ENCODE assay signal across 15 cellular contexts in genomic region chr5:177230660-177231059, GRCh38.
"Had no signal": no experiment of that assay in that cellular context is flagged by ENCODE, and none has a peak within 500 bp of the region (broad histone marks: within the 10 kb centered on the region; RNA-seq: fewer than 3 reads in every experiment).

No MANE protein-coding gene starts in this region.

- H3K27ac Mint-ChIP-seq: activated CD4-positive, alpha-beta T cell treated with anti-CD3 and anti-CD28 coated beads, Interleukin-2, amount 10 ng/mL, durations not matched to agents 24 days and 14 days had no signal

- H3K4me3 Mint-ChIP-seq: activated CD4-positive, alpha-beta T cell treated with anti-CD3 and anti-CD28 coated beads, Interleukin-2, amount 10 ng/mL, durations not matched to agents 24 days and 14 days had no signal

- ATAC-seq: naive thymus-derived CD8-positive, alpha-beta T cell; right cardiac atrium; stimulated activated naive CD8-positive, alpha-beta T cell treated with anti-CD3 and anti-CD28 coated beads, Interleukin-15, Interleukin-2, amounts not matched to agents 100 U/mL and 50 U/mL, for 24 hours had no signal

- H3K27me3 Mint-ChIP-seq: activated CD4-positive, alpha-beta T cell treated with anti-CD3 and anti-CD28 coated beads, Interleukin-2, amount 10 ng/mL, durations not matched to agents 24 days and 14 days; naive thymus-derived CD8-positive, alpha-beta T cell had no signal

- DNase-seq: activated CD4-positive, alpha-beta T cell treated with anti-CD3 and anti-CD28 coated beads, Interleukin-2, amount 10 ng/mL, durations not matched to agents 24 days and 14 days; activated CD4-positive, CD25-positive, alpha-beta regulatory T cell; activated CD8-positive, alpha-beta memory T cell treated with anti-CD3 and anti-CD28 coated beads, Interleukin-2, amount 50 U/mL, for 48 hours; activated naive CD4-positive, alpha-beta T cell treated with Interleukin-2 at 50 U/mL for 16 hours; esophagus squamous epithelium; left ventricle myocardium inferior; naive thymus-derived CD8-positive, alpha-beta T cell; right cardiac atrium; stimulated activated CD4-positive, alpha-beta T cell treated with anti-CD3 and anti-CD28 coated beads, Interleukin-4, amount 100 ng/mL, for 24 hours; stimulated activated naive CD8-positive, alpha-beta T cell treated with anti-CD3 and anti-CD28 coated beads, Interleukin-15, Interleukin-2, amounts not matched to agents 100 U/mL and 50 U/mL, for 24 hours; T-helper 2 cell; trophoblast cell had no signal

- H3K4me3 ChIP-seq: ascending aorta, esophagus squamous epithelium, left ventricle myocardium inferior, skin epidermis, suprapubic skin had no signal

- H3K27me3 ChIP-seq: ascending aorta, esophagus squamous epithelium, suprapubic skin had no signal

- H3K9me3 ChIP-seq: ascending aorta, esophagus squamous epithelium, left ventricle myocardium inferior, suprapubic skin had no signal

- H3K36me3 ChIP-seq: ascending aorta, suprapubic skin had no signal

- H3K9me3 Mint-ChIP-seq: activated CD4-positive, alpha-beta T cell treated with anti-CD3 and anti-CD28 coated beads, Interleukin-2, amount 10 ng/mL, durations not matched to agents 24 days and 14 days; naive thymus-derived CD8-positive, alpha-beta T cell had no signal

- H3K27ac ChIP-seq: ascending aorta, esophagus squamous epithelium, left ventricle myocardium inferior, skin epidermis, suprapubic skin had no signal
